8 cellular contexts compared by ENCODE assay signal in the genomic region with DNA sequence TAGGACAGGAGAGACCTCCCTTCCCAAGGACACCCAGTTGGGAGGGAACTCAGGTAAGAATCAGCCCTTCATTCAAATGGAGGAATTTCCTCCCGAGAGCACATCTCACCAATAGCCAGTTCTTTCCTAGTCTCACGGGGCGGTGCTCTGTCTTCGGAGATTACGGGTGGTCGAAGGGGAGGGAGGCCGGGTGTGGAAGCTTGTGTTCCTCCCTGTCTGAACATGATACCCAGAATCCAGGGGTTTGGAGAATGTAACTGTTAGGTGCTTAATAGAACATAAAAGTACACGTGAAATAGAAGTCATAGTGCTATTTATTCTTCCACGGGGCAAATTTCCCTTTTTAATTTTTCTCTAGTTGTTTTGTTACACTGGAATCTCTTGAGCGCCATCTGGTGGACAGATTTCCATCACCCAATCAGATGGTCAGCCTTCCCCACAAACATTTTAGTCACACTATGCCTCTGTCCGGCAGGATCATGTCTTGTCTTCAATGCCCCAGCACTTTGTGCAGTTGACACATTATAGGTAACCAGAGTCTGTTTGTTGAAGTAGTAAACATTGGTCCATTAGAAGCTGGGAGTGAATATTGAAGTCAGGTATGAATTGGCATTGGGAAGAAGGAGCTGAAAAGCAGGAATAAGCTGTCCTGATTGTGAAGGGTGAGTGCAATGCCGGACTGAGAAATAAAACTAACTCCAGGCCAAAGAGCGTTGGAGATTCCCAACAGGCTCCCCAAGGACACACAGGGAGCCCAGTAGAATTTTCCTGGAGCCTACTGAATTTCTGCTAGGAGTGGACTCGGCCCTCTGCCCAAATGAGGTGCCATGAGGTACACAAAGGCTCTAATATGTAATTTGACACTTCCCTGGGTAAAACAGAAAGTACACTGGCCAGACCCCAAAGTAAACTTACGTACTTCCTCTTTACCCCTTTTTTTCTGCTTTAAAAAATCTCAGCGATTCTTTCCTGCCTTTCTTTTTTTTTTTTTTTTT. TPM values are rescaled to one million over a fixed set of nuclear protein-coding genes. Genes with fewer than 3 reads are reported as not detected.
DNase-seq lines count a peak whose midpoint lies in the region; ATAC-seq and TF ChIP-seq lines count a peak whose summit lies in the region.

No MANE protein-coding gene starts in this region.

- DNase-seq in COLO668 (lab: John Stamatoyannopoulos, UW; ENCODE audit: unreplicated experiment) = peak; percentile 79
- peak; percentile 8 for DNase-seq in GOT3 (lab: John Stamatoyannopoulos, UW)
- DNase-seq in NCI-H1417 (lab: John Stamatoyannopoulos, UW) = peak; percentile 79 to 95 (median 88)
- DNase-seq in T follicular helper cell (ENCODE audit: low read depth) = peak; percentile 38
- DNase-seq in amniotic epithelial cell (ENCODE audit: low read depth) = peak; percentile 82
- peak; percentile 94 for DNase-seq in right atrium auricular region (ENCODE audit: low spot score)
- DNase-seq in putamen (ENCODE audit: low spot score) = peak; percentile 86

- H3K36me3 ChIP-seq in right atrium auricular region = no peaks in the 10 kb centered on the region

- H3K4me3 ChIP-seq in right atrium auricular region = peak overlapping the region; percentile 36 to 40

- ATAC-seq in HG03469 (IDR thresholded peaks at IDR 0.05; ENCODE audit: unreplicated experiment) = no peak

- peak overlapping the region; percentile 13 to 78 for H3K27ac ChIP-seq in right atrium auricular region

- H3K9me3 ChIP-seq in right atrium auricular region = no peaks in the 10 kb centered on the region

- peaks cover 0 to 9% of the 10 kb centered on the region in 2 donors for H3K4me1 ChIP-seq in right atrium auricular region

- no peaks in the 10 kb centered on the region for H3K27me3 ChIP-seq in right atrium auricular region

- TF ChIP-seq CTCF in right atrium auricular region (IDR thresholded peaks at IDR 0.05) = peak; percentile 79 to 87

RNA-seq across cellular contexts. Expression of a gene that starts 27.6 kb away (rescaled TPM):
- 10 to 100 TPM in 1 of 2 donors, 1 to 10 TPM in 1; 9.5 to 14.8 TPM for total RNA-seq in right atrium auricular region

RNA-seq across cellular contexts. Expression of a gene that starts 36.1 kb away (rescaled TPM):
- 10 to 100 TPM; 23.5 to 29.4 TPM for total RNA-seq in right atrium auricular region

Comparison
In these comparisons a context has a peak if more than half of its experiments do, and no peak if none do; other contexts are left out.
1. DNase-seq: peak in every context shown above with its lines; median percentile 94 in right atrium auricular region; 88 in NCI-H1417; 86 in putamen; 82 in amniotic epithelial cell; 79 in COLO668; 38 in T follicular helper cell; 8 in GOT3.